In the genomic region with DNA sequence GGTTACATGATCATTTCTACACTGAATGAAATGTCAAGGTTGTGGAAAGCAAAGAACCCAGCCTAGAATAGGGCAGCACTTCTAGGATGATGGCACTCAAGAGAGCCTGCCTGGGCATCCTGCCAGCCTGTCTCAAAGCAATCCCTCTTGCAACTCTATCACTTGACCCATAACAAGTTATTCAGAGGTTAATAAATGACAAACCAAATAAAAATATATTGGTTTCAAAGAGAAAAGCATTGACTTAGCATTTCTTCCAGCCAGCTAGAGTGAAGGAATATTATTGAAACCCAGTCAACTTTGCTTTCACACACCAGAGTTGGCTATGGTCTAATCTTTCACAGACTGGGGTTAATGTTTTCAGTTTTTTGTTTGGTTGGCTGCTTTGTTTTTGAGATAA, we compare ENCODE assay signal across 24 cellular contexts.
DNase-seq lines count a peak whose midpoint lies in the region; ATAC-seq, FAIRE-seq and TF ChIP-seq lines count a peak whose summit lies in the region.
"Had no signal": no experiment of that assay in that cellular context is flagged by ENCODE, and none has a peak within 500 bp of the region (broad histone marks: within the 10 kb centered on the region; RNA-seq: fewer than 3 reads in every experiment).

No MANE protein-coding gene starts in this region.

- H3K9me3 ChIP-seq in kidney (ENCODE audit: control insufficient read depth in 1 of 2, low read length in 2 of 2): peaks cover 0 to 8% of the 10 kb centered on the region in 2 donors
- H3K9me3 ChIP-seq: pancreas, upper lobe of left lung had no signal

- H3K9ac ChIP-seq in kidney (ENCODE audit: low read length in 2 of 2): no peak overlapping the region
- H3K9ac ChIP-seq: BLaER1 treated with 17β-estradiol and CSF1 and Interleukin-3, amounts not matched to agents 10 nM and 100 nM had no signal

- no peak for ATAC-seq in HG03354 (IDR thresholded peaks at IDR 0.05; ENCODE audit: poor library complexity, severe bottlenecking, unreplicated experiment)
- ATAC-seq: effector memory CD8-positive, alpha-beta T cell; natural killer cell; SK-N-SH treated with all-trans-retinoic acid at 6 μM for 48 hours had no signal

- no peak for TF ChIP-seq CTCF in kidney (IDR thresholded peaks at IDR 0.05; ENCODE audit: borderline replicate concordance, extremely low read depth, insufficient read depth)

- FAIRE-seq in kidney (lab: Jason Lieb, UNC): peak; percentile 68
- FAIRE-seq: A204.1, GM12891, pancreas had no signal

- peaks cover 0 to 20% of the 10 kb centered on the region in 2 donors for H3K4me1 ChIP-seq in kidney (ENCODE audit: control insufficient read depth in 1 of 2, insufficient read depth in 1 of 2, low read depth in 1 of 2, low read length in 2 of 2)
- H3K4me1 ChIP-seq: BLaER1 treated with 17β-estradiol and CSF1 and Interleukin-3, amounts not matched to agents 10 nM and 100 nM; pancreas; stomach; upper lobe of left lung had no signal

- intact Hi-C loops in kidney (cut with DNase I): no loop called here

- H3K4me3 ChIP-seq in kidney (ENCODE audit: low read length in 2 of 2): no peak overlapping the region
- H3K4me3 ChIP-seq: BLaER1 treated with 17β-estradiol and CSF1 and Interleukin-3, amounts not matched to agents 10 nM and 100 nM; pancreas; stomach; upper lobe of left lung had no signal

- H3K27ac ChIP-seq in kidney (ENCODE audit: low read depth in 2 of 2, low read length in 2 of 2): no peak overlapping the region
- H3K27ac ChIP-seq: BLaER1 treated with 17β-estradiol and CSF1 and Interleukin-3, amounts not matched to agents 10 nM and 100 nM; HL-60; pancreas; stomach; upper lobe of left lung had no signal

- no peaks in the 10 kb centered on the region for H3K36me3 ChIP-seq in kidney (ENCODE audit: control insufficient read depth in 1 of 2, insufficient read depth in 2 of 2, low read length in 2 of 2)
- H3K36me3 ChIP-seq: BLaER1 treated with 17β-estradiol and CSF1 and Interleukin-3, amounts not matched to agents 10 nM and 100 nM; pancreas; stomach; upper lobe of left lung had no signal

- DNase-seq in NCI-H748 (lab: John Stamatoyannopoulos, UW; ENCODE audit: unreplicated experiment) (peak; percentile 12), NCI-H748 treated with DMSO at 0.1 percent for 48 hours (lab: John Stamatoyannopoulos, UW) (no peak), NCI-H345 (lab: John Stamatoyannopoulos, UW) (peak; percentile 75), kidney (no peak), pons (ENCODE audit: low spot score) (no peak), NCI-H146 treated with DMSO at 0.1 percent for 48 hours (lab: John Stamatoyannopoulos, UW; ENCODE audit: unreplicated experiment) (no peak), middle frontal gyrus (ENCODE audit: extremely low spot score, low spot score) (no peak)
- DNase-seq: activated CD4-positive, CD25-positive, alpha-beta regulatory T cell; activated naive CD4-positive, alpha-beta T cell treated with anti-CD3 and anti-CD28 coated beads, Interleukin-2, amount 50 U/mL, for 16 hours; activated T-cell treated with anti-CD3 and anti-CD28 coated beads, Interleukin-2, amount 50 U/mL, for 48 hours; effector memory CD8-positive, alpha-beta T cell; H9; mesendoderm; natural killer cell; NCI-H2081 treated with DMSO at 0.1 percent for 48 hours; stomach had no signal

Comparison
In these comparisons a context has a peak if more than half of its experiments do, and no peak if none do; other contexts are left out.
1. DNase-seq: peak in NCI-H748 (single experiment) and NCI-H345 (single experiment); none in NCI-H748 treated with DMSO at 0.1 percent for 48 hours (single experiment), kidney (single experiment), pons (single experiment), NCI-H146 treated with DMSO at 0.1 percent for 48 hours (single experiment) and middle frontal gyrus (single experiment).